ENCODE assay signal across 24 cellular contexts in the genomic region with DNA sequence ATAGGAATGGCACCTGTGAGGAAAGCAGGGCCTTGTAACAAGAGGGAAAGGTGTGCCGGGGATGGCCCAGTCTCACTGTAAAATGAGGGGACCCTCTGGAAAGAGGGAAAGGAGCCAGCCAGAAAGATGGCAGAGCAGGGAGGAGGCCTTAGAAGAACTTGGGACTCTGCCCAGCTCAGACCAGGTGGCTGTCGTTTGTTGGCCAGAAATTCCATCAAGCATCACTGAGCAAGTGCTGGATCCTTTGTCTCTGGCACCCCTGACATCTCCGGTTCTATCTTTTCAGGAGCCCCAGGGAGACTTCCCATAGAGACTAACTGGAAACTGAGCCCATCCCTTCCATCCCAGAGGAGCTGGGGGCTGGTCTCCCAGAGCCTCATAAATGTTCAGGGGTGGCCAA. TPM values are rescaled to one million over a fixed set of nuclear protein-coding genes. Genes with fewer than 3 reads are reported as not detected.
A peak's percentile ranks its signal among the peaks of the same experiment; 100 is the strongest.
DNase-seq lines count a peak whose midpoint lies in the region; TF ChIP-seq lines count a peak whose summit lies in the region.
"Had no signal": no experiment of that assay in that cellular context is flagged by ENCODE, and none has a peak within 500 bp of the region (broad histone marks: within the 10 kb centered on the region; RNA-seq: fewer than 3 reads in every experiment).

No MANE protein-coding gene starts in this region.

- TF ChIP-seq CTCF in HEK293 (tag by site-specific recombination; IDR thresholded peaks at IDR 0.05), result no peak
- TF ChIP-seq CTCF in neural crest cell (conservative IDR thresholded peaks at IDR 0.05), result no peak
- no peak for TF ChIP-seq CTCF in colonic mucosa (IDR thresholded peaks at IDR 0.05)

- H3K9me3 Mint-ChIP-seq in activated CD4-positive, alpha-beta T cell treated with anti-CD3 and anti-CD28 coated beads, Interleukin-2, amount 10 ng/mL, durations not matched to agents 24 days and 14 days, result no peaks in the 10 kb centered on the region
- no peaks in the 10 kb centered on the region for H3K9me3 Mint-ChIP-seq in neural crest cell
- H3K9me3 Mint-ChIP-seq: dendritic cell treated with granulocyte-macrophage colony-stimulating factor and Interleukin-4, amounts not matched to agents 40 ng/mL and 50 ng/mL, for 4 days; nephron had no signal

- no peaks in the 10 kb centered on the region for H3K36me3 ChIP-seq in HEK293 (ENCODE audit: control insufficient read depth in 2 of 2, insufficient read depth in 1 of 2, low read length in 2 of 2)
- H3K36me3 ChIP-seq in colonic mucosa, result no peaks in the 10 kb centered on the region

- H3K27me3 Mint-ChIP-seq in activated CD4-positive, alpha-beta T cell treated with anti-CD3 and anti-CD28 coated beads, Interleukin-2, amount 10 ng/mL, durations not matched to agents 24 days and 14 days, result no peaks in the 10 kb centered on the region
- H3K27me3 Mint-ChIP-seq in neural crest cell (ENCODE audit: low read depth), result no peaks in the 10 kb centered on the region
- H3K27me3 Mint-ChIP-seq: activated CD8-positive, alpha-beta memory T cell treated with anti-CD3 and anti-CD28 coated beads, Interleukin-2, amount 10 ng/mL, durations not matched to agents 7 days and 5 days; dendritic cell treated with granulocyte-macrophage colony-stimulating factor and Interleukin-4, amounts not matched to agents 40 ng/mL and 50 ng/mL, for 4 days; progenitor cell of endocrine pancreas had no signal

- intact Hi-C loops in activated CD4-positive, alpha-beta T cell treated with anti-CD3 and anti-CD28 coated beads, Interleukin-2, amount 10 ng/mL, durations not matched to agents 24 days and 14 days (cut with micrococcal nuclease), result no loop called here
- intact Hi-C loops in colonic mucosa (cut with DNase I), result no loop called here

- H3K4me3 Mint-ChIP-seq in activated CD4-positive, alpha-beta T cell treated with anti-CD3 and anti-CD28 coated beads, Interleukin-2, amount 10 ng/mL, durations not matched to agents 24 days and 14 days, result no peak overlapping the region
- H3K4me3 Mint-ChIP-seq in neural crest cell, result no peak overlapping the region
- H3K4me3 Mint-ChIP-seq: activated CD8-positive, alpha-beta memory T cell treated with anti-CD3 and anti-CD28 coated beads, Interleukin-2, amount 10 ng/mL, durations not matched to agents 7 days and 5 days; dendritic cell treated with granulocyte-macrophage colony-stimulating factor and Interleukin-4, amounts not matched to agents 40 ng/mL and 50 ng/mL, for 4 days; nephron had no signal

- DNase-seq in activated CD4-positive, alpha-beta T cell treated with anti-CD3 and anti-CD28 coated beads, Interleukin-2, amount 10 ng/mL, durations not matched to agents 24 days and 14 days, result no peak
- no peak for DNase-seq in activated CD4-positive, alpha-beta T cell treated with anti-CD3 and anti-CD28 coated beads for 48 hours
- no peak for DNase-seq in neural crest cell (ENCODE audit: low read depth, low spot score)
- no peak for DNase-seq in colonic mucosa
- no peak for DNase-seq in NCI-H128 (lab: John Stamatoyannopoulos, UW; ENCODE audit: unreplicated experiment)
- DNase-seq in NCI-H226, result no peak
- DNase-seq: activated CD8-positive, alpha-beta memory T cell treated with anti-CD3 and anti-CD28 coated beads, Interleukin-2, amount 10 ng/mL, durations not matched to agents 7 days and 5 days; BE2C; DMS153; foreskin fibroblast; H7; mesenchymal stem cell; NCI-H1417; stimulated activated CD4-positive, alpha-beta T cell treated with anti-CD3 and anti-CD28 coated beads, Interleukin-2, amount 100 ng/mL, for 24 hours had no signal

- POLR2A ChIA-PET in HEK293 (lab: Yijun Ruan, JAX), result no interaction called here

- peaks cover 68% of the 10 kb centered on the region for H3K36me3 Mint-ChIP-seq in activated CD4-positive, alpha-beta T cell treated with anti-CD3 and anti-CD28 coated beads, Interleukin-2, amount 10 ng/mL, durations not matched to agents 24 days and 14 days (ENCODE audit: low read depth)
- H3K36me3 Mint-ChIP-seq in neural crest cell (ENCODE audit: low read depth), result no peaks in the 10 kb centered on the region

- H3K4me1 ChIP-seq in HEK293 (ENCODE audit: control insufficient read depth, insufficient read depth, low read length) (no peaks in the 10 kb centered on the region), colonic mucosa (no peaks in the 10 kb centered on the region)
- H3K4me1 ChIP-seq: BE2C, vagina had no signal

- CTCF ChIA-PET in HEK293 (lab: Yijun Ruan, JAX), result interaction anchor here (1.2 to 4.2 kb wide), 2 partner anchors 8 to 11 kb away, joined by 3 to 27 read pairs; no protein-coding TSS in a partner anchor

- no peak overlapping the region for H3K27ac ChIP-seq in HEK293 (ENCODE audit: extremely low read depth, low read depth, low read length)
- H3K27ac ChIP-seq in angular gyrus (ENCODE audit: low read depth, low read length), result peak overlapping the region; percentile 99
- H3K27ac ChIP-seq in colonic mucosa, result no peak overlapping the region
- H3K27ac ChIP-seq: epithelial cell of prostate, hepatocyte, vagina had no signal

- no peaks in the 10 kb centered on the region for H3K9me3 ChIP-seq in HEK293 (ENCODE audit: control insufficient read depth, insufficient read depth, low read depth, low read length)
- no peaks in the 10 kb centered on the region for H3K9me3 ChIP-seq in colonic mucosa
- H3K9me3 ChIP-seq: BE2C, vagina had no signal

- H3K27me3 ChIP-seq in colonic mucosa, result no peaks in the 10 kb centered on the region
- H3K27me3 ChIP-seq: BE2C, hepatocyte, vagina had no signal

- no peak overlapping the region for H3K9ac ChIP-seq in colonic mucosa (ENCODE audit: low read depth in 2 of 2, low read length in 2 of 2)

- H3K4me3 ChIP-seq in HEK293 (ENCODE audit: low read depth, low read length) (no peak overlapping the region), colonic mucosa (no peak overlapping the region)
- H3K4me3 ChIP-seq: hepatocyte, vagina had no signal

- peaks cover 35% of the 10 kb centered on the region for H3K4me1 Mint-ChIP-seq in activated CD4-positive, alpha-beta T cell treated with anti-CD3 and anti-CD28 coated beads, Interleukin-2, amount 10 ng/mL, durations not matched to agents 24 days and 14 days
- H3K4me1 Mint-ChIP-seq in neural crest cell, result peaks cover 42% of the 10 kb centered on the region

- H3K27ac Mint-ChIP-seq in activated CD4-positive, alpha-beta T cell treated with anti-CD3 and anti-CD28 coated beads, Interleukin-2, amount 10 ng/mL, durations not matched to agents 24 days and 14 days, result peak overlapping the region; percentile 20
- peak overlapping the region; percentile 70 for H3K27ac Mint-ChIP-seq in neural crest cell (ENCODE audit: unreplicated experiment)
- H3K27ac Mint-ChIP-seq: dendritic cell treated with granulocyte-macrophage colony-stimulating factor and Interleukin-4, amounts not matched to agents 40 ng/mL and 50 ng/mL, for 4 days; progenitor cell of endocrine pancreas had no signal

TF ChIP-seq in HEK293, 187 proteins besides CTCF, POLR2A, EP300 and RAD21:
- TF ChIP-seq ZNF366 (tag by site-specific recombination; conservative IDR thresholded peaks at IDR 0.05) (no peak), GLIS1 (tag by site-specific recombination; IDR thresholded peaks at IDR 0.05) (peak; percentile 41; the same call in 1 of the 2 replicates), ZNF354C (tag by site-specific recombination; IDR thresholded peaks at IDR 0.05; ENCODE audit: borderline replicate concordance, low read depth) (no peak), ZNF214 (tag by site-specific recombination; IDR thresholded peaks at IDR 0.05; ENCODE audit: borderline replicate concordance) (no peak)

RNA-seq across cellular contexts. Expression of a gene that starts 43.3 kb away (rescaled TPM):
- 0.09 and 0.35 TPM in 2 replicates for total RNA-seq in activated CD4-positive, alpha-beta T cell treated with anti-CD3 and anti-CD28 coated beads, Interleukin-2, amount 10 ng/mL, durations not matched to agents 24 days and 14 days
- total RNA-seq in neural crest cell (0.11 TPM in 1 of 2 replicates, not detected in the other), colonic mucosa (10 to 100 TPM; 37.0 to 54.3 TPM)
- total RNA-seq: A172; activated CD8-positive, alpha-beta memory T cell treated with anti-CD3 and anti-CD28 coated beads, Interleukin-2, amount 10 ng/mL, durations not matched to agents 7 days and 5 days; H7; T-helper 1 cell treated with Interleukin-12 subunit alpha and Interleukin-12 subunit beta and Interleukin-4 antibody, amounts not matched to agents 30 ng/mL and 1 ng/mL, for 36 hours had no signal

RNA-seq across cellular contexts. Expression of a gene that starts 50.9 kb away (rescaled TPM):
- total RNA-seq in activated CD4-positive, alpha-beta T cell treated with anti-CD3 and anti-CD28 coated beads, Interleukin-2, amount 10 ng/mL, durations not matched to agents 24 days and 14 days, result 268 and 285 TPM in 2 replicates
- total RNA-seq in neural crest cell (197 and 218 TPM in 2 replicates), colonic mucosa (10 to 100 TPM; 13.7 to 15.4 TPM)

Comparison
In these comparisons a context has a peak if more than half of its experiments do, and no peak if none do; other contexts are left out.
1. RNA of a gene that starts 43.3 kb away (total RNA-seq): 37.0 to 54.3 TPM in colonic mucosa; 0.09 to 0.35 TPM in activated CD4-positive, alpha-beta T cell treated with anti-CD3 and anti-CD28 coated beads, Interleukin-2, amount 10 ng/mL, durations not matched to agents 24 days and 14 days and 0.11 TPM in neural crest cell; every median in the first group is over 10 times any median in the second.
2. RNA of a gene that starts 50.9 kb away (total RNA-seq): 268 to 285 TPM in activated CD4-positive, alpha-beta T cell treated with anti-CD3 and anti-CD28 coated beads, Interleukin-2, amount 10 ng/mL, durations not matched to agents 24 days and 14 days and 197 to 218 TPM in neural crest cell; 13.7 to 15.4 TPM in colonic mucosa; every median in the first group is over 10 times any median in the second.